ENCODE assay signal across 17 cellular contexts in genomic region chr19:19750842-19751790, GRCh38.
"Had no signal": no experiment of that assay in that cellular context is flagged by ENCODE, and none has a peak within 500 bp of the region (broad histone marks: within the 10 kb centered on the region; RNA-seq: fewer than 3 reads in every experiment).

No MANE protein-coding gene starts in this region.

- H3K27ac Mint-ChIP-seq: activated CD8-positive, alpha-beta memory T cell treated with anti-CD3 and anti-CD28 coated beads, Interleukin-2, amount 10 ng/mL, durations not matched to agents 7 days and 5 days; activated naive CD8-positive, alpha-beta T cell treated with anti-CD3 and anti-CD28 coated beads, Interleukin-2, amount 10 ng/mL, durations not matched to agents 7 days and 5 days; immature natural killer cell; memory B cell; nephron progenitor cell had no signal

- H3K36me3 Mint-ChIP-seq: activated CD8-positive, alpha-beta memory T cell treated with anti-CD3 and anti-CD28 coated beads, Interleukin-2, amount 10 ng/mL, durations not matched to agents 7 days and 5 days; immature natural killer cell; memory B cell had no signal

- H3K27ac ChIP-seq: breast epithelium, dorsolateral prefrontal cortex, esophagus squamous epithelium, left lung, pancreas, testis had no signal

- H3K9me3 ChIP-seq: breast epithelium, pancreas, testis had no signal

- H3K27me3 Mint-ChIP-seq: activated CD8-positive, alpha-beta memory T cell treated with anti-CD3 and anti-CD28 coated beads, Interleukin-2, amount 10 ng/mL, durations not matched to agents 7 days and 5 days; activated naive CD8-positive, alpha-beta T cell treated with anti-CD3 and anti-CD28 coated beads, Interleukin-2, amount 10 ng/mL, durations not matched to agents 7 days and 5 days; memory B cell; stimulated activated naive CD8-positive, alpha-beta T cell treated with anti-CD3 and anti-CD28 coated beads, Interleukin-15, amount 100 ng/mL, for 72 hours had no signal

- H3K36me3 ChIP-seq: breast epithelium, esophagus squamous epithelium, left lung, pancreas had no signal

- H3K4me3 Mint-ChIP-seq: activated CD8-positive, alpha-beta memory T cell treated with anti-CD3 and anti-CD28 coated beads, Interleukin-2, amount 10 ng/mL, durations not matched to agents 7 days and 5 days; activated naive CD8-positive, alpha-beta T cell treated with anti-CD3 and anti-CD28 coated beads, Interleukin-2, amount 10 ng/mL, durations not matched to agents 7 days and 5 days; activated T-cell treated with anti-CD3 and anti-CD28 coated beads, Interleukin-2, amount 50 U/mL, for 4 hours; immature natural killer cell; memory B cell; nephron progenitor cell; stimulated activated naive CD8-positive, alpha-beta T cell treated with anti-CD3 and anti-CD28 coated beads, Interleukin-15, amount 100 ng/mL, for 72 hours had no signal

- H3K4me3 ChIP-seq: breast epithelium, dorsolateral prefrontal cortex, esophagus squamous epithelium, left lung, pancreas, testis had no signal

- H3K9me3 Mint-ChIP-seq: activated T-cell treated with anti-CD3 and anti-CD28 coated beads, Interleukin-2, amount 50 U/mL, for 4 hours; immature natural killer cell; memory B cell; stimulated activated naive CD8-positive, alpha-beta T cell treated with anti-CD3 and anti-CD28 coated beads, Interleukin-15, amount 100 ng/mL, for 72 hours had no signal

- DNase-seq: activated CD4-positive, alpha-beta T cell treated with anti-CD3 and anti-CD28 coated beads, Interleukin-2, amount 50 U/mL, for 4 hours; activated CD8-positive, alpha-beta memory T cell treated with anti-CD3 and anti-CD28 coated beads, Interleukin-2, amount 10 ng/mL, durations not matched to agents 7 days and 5 days; activated gamma-delta T cell treated with Interleukin-2 at 50 U/mL for 16 hours; activated naive CD8-positive, alpha-beta T cell treated with anti-CD3 and anti-CD28 coated beads, Interleukin-2, amount 10 ng/mL, durations not matched to agents 7 days and 5 days; activated T-cell treated with anti-CD3 and anti-CD28 coated beads, Interleukin-2, amount 50 U/mL, for 4 hours; esophagus squamous epithelium; foreskin fibroblast; immature natural killer cell; nephron progenitor cell; stimulated activated CD4-positive, alpha-beta T cell treated with anti-CD3 and anti-CD28 coated beads, Interleukin-4, amount 100 ng/mL, for 24 hours; stimulated activated naive CD8-positive, alpha-beta T cell treated with anti-CD3 and anti-CD28 coated beads, Interleukin-15, amount 100 ng/mL, for 72 hours had no signal

- H3K4me1 ChIP-seq: breast epithelium, esophagus squamous epithelium, left lung, pancreas, testis had no signal

- H3K4me1 Mint-ChIP-seq: activated CD8-positive, alpha-beta memory T cell treated with anti-CD3 and anti-CD28 coated beads, Interleukin-2, amount 10 ng/mL, durations not matched to agents 7 days and 5 days; activated naive CD8-positive, alpha-beta T cell treated with anti-CD3 and anti-CD28 coated beads, Interleukin-2, amount 10 ng/mL, durations not matched to agents 7 days and 5 days; immature natural killer cell; memory B cell; nephron progenitor cell; stimulated activated naive CD8-positive, alpha-beta T cell treated with anti-CD3 and anti-CD28 coated beads, Interleukin-15, amount 100 ng/mL, for 72 hours had no signal

- ATAC-seq: activated CD8-positive, alpha-beta memory T cell treated with anti-CD3 and anti-CD28 coated beads, Interleukin-2, amount 10 ng/mL, durations not matched to agents 7 days and 5 days; activated T-cell treated with anti-CD3 and anti-CD28 coated beads, Interleukin-2, amount 50 U/mL, for 4 hours; left lung; pancreas; stimulated activated naive CD8-positive, alpha-beta T cell treated with anti-CD3 and anti-CD28 coated beads, Interleukin-15, amount 100 ng/mL, for 72 hours had no signal

- H3K27me3 ChIP-seq: breast epithelium, dorsolateral prefrontal cortex, esophagus squamous epithelium, left lung, pancreas, testis had no signal
